ENCODE assay signal across 2 cellular contexts in genomic region chr22:17501679-17502285, GRCh38.
TF ChIP-seq lines count a peak whose summit lies in the region.

No MANE protein-coding gene starts in this region.

TF ChIP-seq in A549, 52 proteins besides CTCF, POLR2A, EP300 and RAD21:
- TF ChIP-seq SMC3 (IDR thresholded peaks at IDR 0.05) (peak; percentile 57; the same call in 2 of the 3 replicates), JUN (IDR thresholded peaks at IDR 0.05) (no peak), RNF2 (IDR thresholded peaks at IDR 0.05; ENCODE audit: borderline replicate concordance, low read depth) (no peak), FOXS1 (CRISPR knock-in tag; IDR thresholded peaks at IDR 0.05) (no peak)

TF ChIP-seq in HepG2, 621 proteins besides CTCF, POLR2A, EP300 and RAD21:
- TF ChIP-seq STAG1 (CRISPR knock-in tag; IDR thresholded peaks at IDR 0.05): peak; percentile 87
- no peak for TF ChIP-seq ZNF329 (CRISPR knock-in tag; IDR thresholded peaks at IDR 0.05; ENCODE audit: low read depth)
- TF ChIP-seq NFYB (CRISPR knock-in tag; IDR thresholded peaks at IDR 0.05): no peak
- no peak for TF ChIP-seq HES4 (CRISPR knock-in tag; IDR thresholded peaks at IDR 0.05; ENCODE audit: borderline replicate concordance)
- no peak for TF ChIP-seq GLI4 (CRISPR knock-in tag; IDR thresholded peaks at IDR 0.05; ENCODE audit: borderline replicate concordance)
- TF ChIP-seq SMC3 (IDR thresholded peaks at IDR 0.05; ENCODE audit: low read length): peak; percentile 81
TF ChIP-seq in HepG2: peak in this region for 2.
